ENCODE assay signal across 8 cellular contexts in genomic region chr9:127899200-127899943, GRCh38. TPM values are rescaled to one million over a fixed set of nuclear protein-coding genes. Genes with fewer than 3 reads are reported as not detected.
DNase-seq lines count a peak whose midpoint lies in the region; ATAC-seq and TF ChIP-seq lines count a peak whose summit lies in the region.

ST6GALNAC6 (minus strand) TSS chr9:127899603; CDS start chr9:127897981, 1,622 bp downstream.

- peaks cover 9% of the 10 kb centered on the region for H3K4me1 ChIP-seq in A673 (ENCODE audit: insufficient read depth, low read length, poor library complexity, severe bottlenecking)
- H3K4me1 ChIP-seq in OCI-LY1 (ENCODE audit: insufficient read depth, low read length, severe bottlenecking), result peaks cover 64% of the 10 kb centered on the region
- peaks cover 41 to 65% (median 62%) of the 10 kb centered on the region in 4 donors for H3K4me1 ChIP-seq in esophagus muscularis mucosa
- H3K4me1 ChIP-seq in mucosa of rectum (ENCODE audit: control insufficient read depth in 2 of 2, insufficient read depth in 2 of 2, low read length in 2 of 2), result peaks cover 36 to 37% of the 10 kb centered on the region in 2 donors

- DNase-seq in A673 (ENCODE audit: low spot score) (peak; percentile 85), esophagus muscularis mucosa (ENCODE audit: extremely low spot score) (no peak)
- DNase-seq in activated T-cell treated with anti-CD3 and anti-CD28 coated beads, Interleukin-2, amount 50 U/mL, for 72 hours, result peak; percentile 81 to 88
- DNase-seq in stimulated activated naive CD4-positive, alpha-beta T cell (lab: John Stamatoyannopoulos, UW), result peak in 4 of 6 experiments; percentile 27 to 63 (median 56)

- no TSS peak for BruUV-seq in A673 (replicated peaks; lab: Mats Ljungman, UMichigan)

- H3F3A ChIP-seq in OCI-LY1 (ENCODE audit: insufficient read depth, low read length), result peaks cover 11% of the 10 kb centered on the region

- H3K4me3 Mint-ChIP-seq in activated T-cell treated with anti-CD3 and anti-CD28 coated beads, Interleukin-2, amount 50 U/mL, for 72 hours, result peak within 1 kb of the TSS; percentile 91 to 92

- no peaks in the 10 kb centered on the region for H3K79me2 ChIP-seq in OCI-LY1 (ENCODE audit: insufficient read depth, low read length)

- H3K4me2 ChIP-seq in OCI-LY1 (ENCODE audit: low read length), result peak within 1 kb of the TSS; percentile 74

- H3K4me3 ChIP-seq in A673 (ENCODE audit: low read depth, low read length, poor library complexity, severe bottlenecking) (peak within 1 kb of the TSS; percentile 96), OCI-LY1 (ENCODE audit: low read depth, low read length, poor library complexity, severe bottlenecking) (peak within 1 kb of the TSS; percentile 97), esophagus muscularis mucosa (peak within 1 kb of the TSS; percentile 97 to 99 (median 98)), mucosa of rectum (ENCODE audit: low read length in 2 of 2) (peak within 1 kb of the TSS; percentile 73 to 77)

- CTCF ChIA-PET in A673 (lab: Charles Lee), result no interaction called here

- H3K27me3 Mint-ChIP-seq in activated T-cell treated with anti-CD3 and anti-CD28 coated beads, Interleukin-2, amount 50 U/mL, for 72 hours (ENCODE audit: low read depth), result no peaks in the 10 kb centered on the region

- H3K9me3 ChIP-seq in A673 (ENCODE audit: low read depth, low read length, poor library complexity, severe bottlenecking) (peaks cover 7% of the 10 kb centered on the region), OCI-LY1 (ENCODE audit: low read length) (no peaks in the 10 kb centered on the region; the same call in 1 of the 2 replicates), esophagus muscularis mucosa (no peaks in the 10 kb centered on the region), mucosa of rectum (ENCODE audit: control insufficient read depth in 2 of 2, low read length in 2 of 2) (peaks cover 0 to 4% of the 10 kb centered on the region in 2 donors)

- intact Hi-C loops in A673 (cut with micrococcal nuclease; ENCODE audit: unreplicated experiment), result no loop called here
- intact Hi-C loops in esophagus muscularis mucosa (cut with DNase I), result no loop called here

- H3K27ac Mint-ChIP-seq in activated T-cell treated with anti-CD3 and anti-CD28 coated beads, Interleukin-2, amount 50 U/mL, for 72 hours, result peak within 1 kb of the TSS; percentile 46

- ATAC-seq in GM18498 (IDR thresholded peaks at IDR 0.05; ENCODE audit: unreplicated experiment) (peak; percentile 70), HG03095 (IDR thresholded peaks at IDR 0.05; ENCODE audit: unreplicated experiment) (peak; percentile 50)
- peak; percentile 83 to 87 for ATAC-seq in activated T-cell treated with anti-CD3 and anti-CD28 coated beads, Interleukin-2, amount 50 U/mL, for 72 hours (replicated peaks in 1 of 2)

- H3K27me3 ChIP-seq in A673 (replicated peaks; ENCODE audit: insufficient read depth, low read depth, low read length, poor library complexity) (no peaks in the 10 kb centered on the region), OCI-LY1 (ENCODE audit: insufficient read depth, low read length) (no peaks in the 10 kb centered on the region), esophagus muscularis mucosa (no peaks in the 10 kb centered on the region), mucosa of rectum (ENCODE audit: control insufficient read depth in 2 of 2, insufficient read depth in 2 of 2, low read length in 2 of 2) (no peaks in the 10 kb centered on the region)

- no peaks in the 10 kb centered on the region for H3K9me3 Mint-ChIP-seq in activated T-cell treated with anti-CD3 and anti-CD28 coated beads, Interleukin-2, amount 50 U/mL, for 72 hours

- TF ChIP-seq CTCF in A673 (conservative IDR thresholded peaks at IDR 0.05; ENCODE audit: low read depth, low read length), result no peak
- no peak for TF ChIP-seq CTCF in OCI-LY1 (IDR thresholded peaks at IDR 0.05; ENCODE audit: low read length)
- TF ChIP-seq CTCF in esophagus muscularis mucosa (IDR thresholded peaks at IDR 0.05), result peak in 1 of 3 experiments; percentile 19

- POLR2A ChIA-PET in A673 (lab: Charles Lee; ENCODE audit: low non-redundant PET), result no interaction called here

- no peak for TF ChIP-seq POLR2A in esophagus muscularis mucosa (IDR thresholded peaks at IDR 0.05; ENCODE audit: low read depth)

- no peaks in the 10 kb centered on the region for H4K20me1 ChIP-seq in OCI-LY1 (ENCODE audit: insufficient read depth, low read length)

- H3K9me2 ChIP-seq in OCI-LY1 (ENCODE audit: low read depth, low read length), result no peaks in the 10 kb centered on the region

- H3K36me3 ChIP-seq in A673 (ENCODE audit: insufficient read depth, low read length, poor library complexity, severe bottlenecking) (peaks cover 26% of the 10 kb centered on the region), OCI-LY1 (ENCODE audit: insufficient read depth, low read length) (peaks cover 27% of the 10 kb centered on the region), esophagus muscularis mucosa (peaks cover 18 to 24% (median 22%) of the 10 kb centered on the region in 4 donors), mucosa of rectum (ENCODE audit: control insufficient read depth in 2 of 2, insufficient read depth in 2 of 2, low read length in 2 of 2) (peaks cover 20 to 29% of the 10 kb centered on the region in 2 donors)

- H3K9ac ChIP-seq in OCI-LY1 (ENCODE audit: low read length) (peak within 1 kb of the TSS; percentile 92), mucosa of rectum (ENCODE audit: low read depth in 1 of 2, low read length in 2 of 2) (peak within 1 kb of the TSS; percentile 68 to 82)

- WGBS in esophagus muscularis mucosa, result 2% methylated on average over 11 of the region's 80 CpGs

- peaks cover 36% of the 10 kb centered on the region for H3K4me1 Mint-ChIP-seq in activated T-cell treated with anti-CD3 and anti-CD28 coated beads, Interleukin-2, amount 50 U/mL, for 72 hours (ENCODE audit: low read depth)

- H3K27ac ChIP-seq in A673 (ENCODE audit: low read depth, low read length, poor library complexity, severe bottlenecking), result peak within 1 kb of the TSS; percentile 85
- peak within 1 kb of the TSS; percentile 99 for H3K27ac ChIP-seq in OCI-LY1 (ENCODE audit: low read depth, low read length, poor library complexity, severe bottlenecking)
- peak within 1 kb of the TSS; percentile 94 to 99 (median 96) for H3K27ac ChIP-seq in esophagus muscularis mucosa (replicated peaks in 1 of 4)
- peak within 1 kb of the TSS; percentile 78 to 83 for H3K27ac ChIP-seq in mucosa of rectum (ENCODE audit: low read depth in 2 of 2, low read length in 2 of 2)

- no peak for TF ChIP-seq EP300 in esophagus muscularis mucosa (IDR thresholded peaks at IDR 0.05)

- peaks cover 8 to 19% of the 10 kb centered on the region in 2 donors for H3K36me3 Mint-ChIP-seq in activated T-cell treated with anti-CD3 and anti-CD28 coated beads, Interleukin-2, amount 50 U/mL, for 72 hours (ENCODE audit: insufficient read depth in 2 of 2)

- H2AFZ ChIP-seq in OCI-LY1 (ENCODE audit: low read length), result no peak within 1 kb of the TSS

RNA-seq across cellular contexts. Expression of gene ST6GALNAC6, which starts in this region (rescaled TPM):
- 34.7 and 40.4 TPM in 2 replicates for total RNA-seq in A673 (2021)
- 10 to 100 TPM; 74.4 to 75.6 TPM for total RNA-seq in activated T-cell treated with anti-CD3 and anti-CD28 coated beads, Interleukin-2, amount 50 U/mL, for 72 hours
- 100 to 1,000 TPM in 3 of 4 donors, 10 to 100 TPM in 1; 95.9 to 169 (median 125) TPM for total RNA-seq in esophagus muscularis mucosa
